ENCODE assay signal across 23 cellular contexts in genomic region chr14:31879661-31880348, GRCh38.
"Had no signal": no experiment of that assay in that cellular context is flagged by ENCODE, and none has a peak within 500 bp of the region (broad histone marks: within the 10 kb centered on the region; RNA-seq: fewer than 3 reads in every experiment).

No MANE protein-coding gene starts in this region.

- H3K4me1 ChIP-seq: parathyroid adenoma, psoas muscle, suprapubic skin, thyroid gland had no signal

- H3K79me2 ChIP-seq: parathyroid adenoma had no signal

- DNase-seq: effector memory CD4-positive, alpha-beta T cell; gastrocnemius medialis; heart right ventricle; hypothalamus; kidney glomerular epithelial cell; lower lobe of right lung; naive B cell; occipital lobe; psoas muscle; retina; sigmoid colon; stimulated activated CD4-positive, alpha-beta T cell treated with anti-CD3 and anti-CD28 coated beads, Interleukin-12 subunit alpha, Interleukin-12 subunit beta, amount 100 ng/mL, for 4 hours; stimulated activated naive CD8-positive, alpha-beta T cell treated with anti-CD3 and anti-CD28 coated beads, Interleukin-15, Interleukin-2, amounts not matched to agents 100 U/mL and 50 U/mL, for 24 hours; thyroid gland had no signal

- H2AFZ ChIP-seq: parathyroid adenoma had no signal

- H3K27me3 ChIP-seq: esophagus muscularis mucosa, gastrocnemius medialis, heart right ventricle, sigmoid colon, suprapubic skin, thyroid gland had no signal

- H3K9ac ChIP-seq: parathyroid adenoma had no signal

- H3K9me3 ChIP-seq: esophagus muscularis mucosa, gastrocnemius medialis, heart right ventricle, lower lobe of right lung, sigmoid colon, suprapubic skin, thyroid gland had no signal

- H3K27ac ChIP-seq: epithelial cell of prostate, esophagus muscularis mucosa, lower lobe of right lung, parathyroid adenoma, psoas muscle, sigmoid colon, skin epidermis, suprapubic skin, thyroid gland had no signal

- H3K36me3 ChIP-seq: esophagus muscularis mucosa, gastrocnemius medialis, heart right ventricle, lower lobe of right lung, sigmoid colon, suprapubic skin, thyroid gland had no signal

- FAIRE-seq: endometrium, islet of Langerhans, urothelium cell line had no signal

- H3K4me3 ChIP-seq: esophagus muscularis mucosa, gastrocnemius medialis, heart right ventricle, lower lobe of right lung, psoas muscle, sigmoid colon, skin epidermis, suprapubic skin, thyroid gland had no signal

- ATAC-seq: gastrocnemius medialis; left lobe of liver; lower lobe of right lung; psoas muscle; stimulated activated naive CD8-positive, alpha-beta T cell treated with anti-CD3 and anti-CD28 coated beads, Interleukin-15, Interleukin-2, amounts not matched to agents 100 U/mL and 50 U/mL, for 24 hours had no signal
